ENCODE assay signal across 20 cellular contexts in genomic region chr1:72197786-72198185, GRCh38.
"Had no signal": no experiment of that assay in that cellular context is flagged by ENCODE, and none has a peak within 500 bp of the region (broad histone marks: within the 10 kb centered on the region; RNA-seq: fewer than 3 reads in every experiment).

No MANE protein-coding gene starts in this region.

- H3K9me3 ChIP-seq: sigmoid colon had no signal

- H3K36me3 Mint-ChIP-seq: activated CD4-positive, alpha-beta memory T cell treated with anti-CD3 and anti-CD28 coated beads for 36 hours had no signal

- H3K36me3 ChIP-seq: left ventricle myocardium inferior, sigmoid colon, upper lobe of right lung had no signal

- H3K9me3 Mint-ChIP-seq: activated naive CD4-positive, alpha-beta T cell treated with anti-CD3 and anti-CD28 coated beads for 36 hours had no signal

- H3K27me3 ChIP-seq: hepatocyte, sigmoid colon, upper lobe of right lung had no signal

- H3K4me1 ChIP-seq: left ventricle myocardium inferior, upper lobe of right lung had no signal

- H3K27ac Mint-ChIP-seq: activated CD4-positive, alpha-beta memory T cell treated with anti-CD3 and anti-CD28 coated beads for 36 hours; activated naive CD4-positive, alpha-beta T cell treated with anti-CD3 and anti-CD28 coated beads for 36 hours; brain had no signal

- H3K27me3 Mint-ChIP-seq: activated CD4-positive, alpha-beta memory T cell treated with anti-CD3 and anti-CD28 coated beads for 36 hours; brain had no signal

- H3K4me3 ChIP-seq: hepatocyte, left ventricle myocardium inferior, sigmoid colon, SK-N-MC, upper lobe of right lung had no signal

- H3K27ac ChIP-seq: hepatocyte, left ventricle myocardium inferior, sigmoid colon, SK-N-MC, upper lobe of right lung had no signal

- ATAC-seq: upper lobe of right lung had no signal

- DNase-seq: activated CD4-positive, alpha-beta memory T cell treated with anti-CD3 and anti-CD28 coated beads for 36 hours; activated CD4-positive, alpha-beta T cell treated with anti-CD3 and anti-CD28 coated beads for 48 hours; activated effector memory CD4-positive, alpha-beta T cell treated with Interleukin-2 at 50 U/mL for 16 hours; activated naive CD4-positive, alpha-beta T cell treated with anti-CD3 and anti-CD28 coated beads for 36 hours; activated T-cell treated with anti-CD3 and anti-CD28 coated beads, Interleukin-2, amount 50 U/mL, for 48 hours; aorta; central memory CD4-positive, alpha-beta T cell; effector memory CD4-positive, alpha-beta T cell; foreskin melanocyte; kidney glomerular epithelial cell; left ventricle myocardium inferior; nucleus accumbens; posterior cingulate gyrus; sigmoid colon; stimulated activated CD4-positive, alpha-beta T cell treated with anti-CD3 and anti-CD28 coated beads, Interleukin-2, amount 100 ng/mL, for 48 hours; stimulated activated naive CD4-positive, alpha-beta T cell treated with Interleukin-2 at 50 U/mL for 16 hours; upper lobe of right lung had no signal

- H3K4me3 Mint-ChIP-seq: activated CD4-positive, alpha-beta memory T cell treated with anti-CD3 and anti-CD28 coated beads for 36 hours; activated naive CD4-positive, alpha-beta T cell treated with anti-CD3 and anti-CD28 coated beads for 36 hours; brain had no signal
